Comparison of ENCODE assay signal across 9 cellular contexts in genomic region chr11:69640260-69640994, GRCh38. TPM values are rescaled to one million over a fixed set of nuclear protein-coding genes. Genes with fewer than 3 reads are reported as not detected.
DNase-seq lines count a peak whose midpoint lies in the region; ATAC-seq, FAIRE-seq and TF ChIP-seq lines count a peak whose summit lies in the region.
"Had no signal": no experiment of that assay in that cellular context is flagged by ENCODE, and none has a peak within 500 bp of the region (broad histone marks: within the 10 kb centered on the region; RNA-seq: fewer than 3 reads in every experiment).

No MANE protein-coding gene starts in this region.

- peak overlapping the region; percentile 92 to 99 for H4K8ac ChIP-seq in IMR-90 (ENCODE audit: low read depth in 2 of 2, low read length in 2 of 2)

- H3K4me1 ChIP-seq in A673 (ENCODE audit: insufficient read depth, low read length, poor library complexity, severe bottlenecking): peaks cover 32% of the 10 kb centered on the region
- H3K4me1 ChIP-seq in IMR-90 (ENCODE audit: control insufficient read depth, insufficient read depth, low read length): peaks cover 22% of the 10 kb centered on the region
- H3K4me1 ChIP-seq in urinary bladder (ENCODE audit: insufficient read depth): peaks cover 3% of the 10 kb centered on the region

- H4K91ac ChIP-seq in IMR-90 (ENCODE audit: insufficient read depth, low read depth, low read length): peak overlapping the region; percentile 97

- H3K27me3 ChIP-seq in A673 (replicated peaks; ENCODE audit: insufficient read depth, low read depth, low read length, poor library complexity) (no peaks in the 10 kb centered on the region), IMR-90 (ENCODE audit: control insufficient read depth, insufficient read depth, low read length) (no peaks in the 10 kb centered on the region)

- H4K5ac ChIP-seq in IMR-90 (ENCODE audit: low read depth, low read length): peak overlapping the region; percentile 81

- peaks cover 33% of the 10 kb centered on the region for H4K20me1 ChIP-seq in IMR-90 (ENCODE audit: insufficient read depth, low read length)

- POLR2A ChIA-PET in A673 (lab: Charles Lee; ENCODE audit: low non-redundant PET) (no interaction called here), IMR-90 (lab: Charles Lee; ENCODE audit: unreplicated experiment) (interaction anchor here (1.9 kb wide), 1 partner anchor 343 kb away, joined by 5 read pairs; no protein-coding TSS in a partner anchor)

- TF ChIP-seq RAD21 in IMR-90 (IDR thresholded peaks at IDR 0.05; ENCODE audit: low read length): no peak

- DNase-seq in A673 (ENCODE audit: low spot score) (peak; percentile 80), IMR-90 (no peak), cerebellar cortex (ENCODE audit: low spot score) (peak; percentile 33), lung microvascular endothelial cell (ENCODE audit: low read depth in 2 of 2) (peak; percentile 40 to 59), DMS153 (lab: John Stamatoyannopoulos, UW) (no peak), RCC 7860 (ENCODE audit: low spot score) (no peak)

- H3K4ac ChIP-seq in IMR-90 (ENCODE audit: low read depth, low read length): peak overlapping the region; percentile 97

- peak overlapping the region; percentile 99 for H3K14ac ChIP-seq in IMR-90 (replicated peaks; ENCODE audit: low read depth, low read length)

- peak overlapping the region; percentile 88 for H3K4me2 ChIP-seq in IMR-90 (ENCODE audit: low read depth, low read length)

- H3K9me3 ChIP-seq in A673 (ENCODE audit: low read depth, low read length, poor library complexity, severe bottlenecking): no peaks in the 10 kb centered on the region
- no peaks in the 10 kb centered on the region for H3K9me3 ChIP-seq in IMR-90 (ENCODE audit: control insufficient read depth, insufficient read depth, low read length)

- no peak for FAIRE-seq in RCC 7860 (lab: Jason Lieb, UNC)
- FAIRE-seq: GM18507 had no signal

- dilution Hi-C loops in IMR-90 (cut with HindIII; ENCODE audit: low sequenced_read_pairs, unreplicated experiment): no loop called here

- CTCF ChIA-PET in A673 (lab: Charles Lee): no interaction called here
- CTCF ChIA-PET in IMR-90 (lab: Yijun Ruan, JAX): no interaction called here

- H3K18ac ChIP-seq in IMR-90 (ENCODE audit: low read depth, low read length): peak overlapping the region; percentile 77

- peak overlapping the region; percentile 88 for H3K9ac ChIP-seq in IMR-90 (ENCODE audit: low read depth, low read length)

- H2AK9ac ChIP-seq in IMR-90 (replicated peaks; ENCODE audit: low read depth, low read length, poor library complexity): peak overlapping the region; percentile 96

- peak overlapping the region; percentile 94 for H3K56ac ChIP-seq in IMR-90 (ENCODE audit: extremely low read depth, insufficient read depth, low read length)

- peak overlapping the region; percentile 85 for H2AFZ ChIP-seq in IMR-90 (replicated peaks; ENCODE audit: low read length, poor library complexity)

- no peak for ATAC-seq in IMR-90 (ENCODE audit: low read depth)
- ATAC-seq in GM18909 (IDR thresholded peaks at IDR 0.05; ENCODE audit: poor library complexity, unreplicated experiment): no peak

- no peak for TF ChIP-seq POLR2A in IMR-90 (IDR thresholded peaks at IDR 0.05; ENCODE audit: low read depth, low read length)

- intact Hi-C loops in A673 (cut with micrococcal nuclease; ENCODE audit: unreplicated experiment): no loop called here
- intact Hi-C loops in IMR-90 (cut with micrococcal nuclease): loop anchor here (5.0 to 10.0 kb wide), 2 partner anchors 288 to 736 kb away; partner anchors contain the start of genes IGHMBP2 and MRPL21

- peaks cover 9% of the 10 kb centered on the region for H3K9me1 ChIP-seq in IMR-90 (ENCODE audit: insufficient read depth, low read length)

- TSS peak; percentile 54 for BruUV-seq in A673 (replicated peaks; lab: Mats Ljungman, UMichigan)
- no TSS peak for BruUV-seq in IMR-90 (replicated peaks; lab: Mats Ljungman, UMichigan)

- H2BK15ac ChIP-seq in IMR-90 (ENCODE audit: low read depth, low read length): peak overlapping the region; percentile 76; the same call in 2 of the 3 replicates

- H2BK120ac ChIP-seq in IMR-90 (ENCODE audit: low read depth, low read length): peak overlapping the region; percentile 91

- in situ Hi-C loops in IMR-90 (cut with MboI; ENCODE audit: low sequenced_read_pairs): loop anchor here (5.0 kb wide), 1 partner anchor 338 kb away; no protein-coding TSS in a partner anchor

- TF ChIP-seq CTCF in A673 (conservative IDR thresholded peaks at IDR 0.05; ENCODE audit: low read depth, low read length) (no peak), IMR-90 (conservative IDR thresholded peaks at IDR 0.05; ENCODE audit: low read depth, low read length) (no peak)

- H3K79me1 ChIP-seq in IMR-90 (ENCODE audit: low read depth in 1 of 2, low read length in 2 of 2): peaks cover under 1 to 47% of the 10 kb centered on the region in 2 experiments; a peak in 2 of 4 replicates

- peak overlapping the region; percentile 99 for H3K23ac ChIP-seq in IMR-90 (ENCODE audit: low read depth, low read length)

- peak overlapping the region; percentile 99 for H3K27ac ChIP-seq in A673 (ENCODE audit: low read depth, low read length, poor library complexity, severe bottlenecking)
- H3K27ac ChIP-seq in IMR-90 (ENCODE audit: insufficient read depth, low read length): peak overlapping the region; percentile 92
- H3K27ac ChIP-seq in urinary bladder (ENCODE audit: low read depth): no peak overlapping the region

- H3K36me3 ChIP-seq in A673 (ENCODE audit: insufficient read depth, low read length, poor library complexity, severe bottlenecking) (peaks cover 34% of the 10 kb centered on the region), IMR-90 (ENCODE audit: control insufficient read depth, insufficient read depth, low read length) (peaks cover 20% of the 10 kb centered on the region), urinary bladder (ENCODE audit: insufficient read depth) (no peaks in the 10 kb centered on the region)

- H2BK20ac ChIP-seq in IMR-90 (ENCODE audit: low read depth, low read length): peak overlapping the region; percentile 84

- peak overlapping the region; percentile 97 for H2AK5ac ChIP-seq in IMR-90 (ENCODE audit: low read depth, low read length)

- 3% methylated on average over 5 of the region's 43 CpGs; no CpG with 5 or more reads in 1 of the 2 experiments for WGBS in IMR-90 (ENCODE audit: extremely low coverage in 2 of 2, insufficient read length in 1 of 2), 2 experiments
- WGBS in urinary bladder: 5% methylated on average over 43 of the region's 43 CpGs

- H3K4me3 ChIP-seq in A673 (ENCODE audit: low read depth, low read length, poor library complexity, severe bottlenecking) (peak overlapping the region; percentile 86), IMR-90 (ENCODE audit: insufficient read depth, low read depth, low read length) (peak overlapping the region; percentile 98), urinary bladder (ENCODE audit: low read depth, low read length) (peak overlapping the region; percentile 86)

- H2BK5ac ChIP-seq in IMR-90 (ENCODE audit: low read depth, low read length, poor library complexity, severe bottlenecking): peak overlapping the region; percentile 98

TF ChIP-seq in IMR-90, 13 proteins besides CTCF, POLR2A, EP300 and RAD21:
- TF ChIP-seq MXI1 (IDR thresholded peaks at IDR 0.05; ENCODE audit: borderline replicate concordance, low read depth, low read length) (peak; percentile 82; the same call in 1 of the 2 replicates), SMC3 (IDR thresholded peaks at IDR 0.05; ENCODE audit: low read depth, low read length) (peak; percentile 16; the same call in 1 of the 2 replicates), MAFK (IDR thresholded peaks at IDR 0.05; ENCODE audit: low read depth, low read length) (no peak)
TF ChIP-seq in IMR-90: peak in this region for 2.

RNA-seq across cellular contexts. Expression of gene CCND1, which starts 0.5 kb away (rescaled TPM):
- 2,517 and 2,519 TPM in 2 replicates for total RNA-seq in A673 (2021)
- total RNA-seq in IMR-90 (2012; rRNA removed): 717 and 748 TPM in 2 replicates
- polyA plus RNA-seq in IMR-90 (2012; rRNA removed): 481 and 872 TPM in 2 replicates
- 498 and 688 TPM in 2 replicates for polyA plus RNA-seq in IMR-90 (2012; cell fraction: cytosol; rRNA removed)
- polyA plus RNA-seq in IMR-90 (2012; cell fraction: nucleus; rRNA removed; ENCODE audit: low replicate concordance): 405 and 823 TPM in 2 replicates
- total RNA-seq in lung microvascular endothelial cell: 203 and 371 TPM in 2 replicates
- total RNA-seq in urinary bladder: 78.8 TPM
- polyA plus RNA-seq in urinary bladder: 17.5 TPM

RNA-seq across cellular contexts. Expression of gene LTO1, which starts 34.7 kb away (rescaled TPM):
- total RNA-seq in A673 (2021) (52.8 and 56.0 TPM in 2 replicates), IMR-90 (2012; rRNA removed) (8.2 and 16.7 TPM in 2 replicates), lung microvascular endothelial cell (9.2 and 12.1 TPM in 2 replicates), urinary bladder (16.9 TPM)
- polyA plus RNA-seq in IMR-90 (2012; rRNA removed) (18.8 and 23.5 TPM in 2 replicates), urinary bladder (15.9 TPM)
- 14.0 and 16.6 TPM in 2 replicates for polyA plus RNA-seq in IMR-90 (2012; cell fraction: cytosol; rRNA removed)
- 58.0 and 79.5 TPM in 2 replicates for polyA plus RNA-seq in IMR-90 (2012; cell fraction: nucleus; rRNA removed; ENCODE audit: low replicate concordance)

Comparison
In these comparisons a context has a peak if more than half of its experiments do, and no peak if none do; other contexts are left out.
1. DNase-seq: peak in A673 (single experiment), cerebellar cortex (single experiment) and lung microvascular endothelial cell (2 of 2); none in IMR-90 (single experiment), DMS153 (single experiment) and RCC 7860 (single experiment).
2. Peak in every context shown above with its lines, with median percentiles within 50 percentile points of each other: H3K4me3 ChIP-seq.